In genomic region chr12:121932914-121933521, GRCh38 we compare ENCODE assay signal across 16 cellular contexts. TPM values are rescaled to one million over a fixed set of nuclear protein-coding genes. Genes with fewer than 3 reads are reported as not detected.
DNase-seq lines count a peak whose midpoint lies in the region; ATAC-seq and TF ChIP-seq lines count a peak whose summit lies in the region.
"Had no signal": no experiment of that assay in that cellular context is flagged by ENCODE, and none has a peak within 500 bp of the region (broad histone marks: within the 10 kb centered on the region; RNA-seq: fewer than 3 reads in every experiment).

No MANE protein-coding gene starts in this region.

- H3K4me3 Mint-ChIP-seq in endodermal cell (peak overlapping the region; percentile 0), neural crest cell (no peak overlapping the region)
- H3K4me3 Mint-ChIP-seq in effector memory CD8-positive, alpha-beta T cell, result no peak overlapping the region
- H3K4me3 Mint-ChIP-seq: CD4-positive, alpha-beta T cell had no signal

- TF ChIP-seq RAD21 in SK-N-SH (IDR thresholded peaks at IDR 0.05; ENCODE audit: low read length), result no peak

- peaks cover 12% of the 10 kb centered on the region for H3K4me1 ChIP-seq in HUES48 (ENCODE audit: control insufficient read depth, insufficient read depth, low read length)
- H3K4me1 ChIP-seq in endodermal cell (ENCODE audit: control insufficient read depth, insufficient read depth, low read length), result no peaks in the 10 kb centered on the region
- peaks cover 0 to 1% of the 10 kb centered on the region in 2 experiments; a peak in 2 of 4 replicates for H3K4me1 ChIP-seq in SK-N-SH (ENCODE audit: control insufficient read depth in 1 of 2, insufficient read depth in 2 of 2, low read depth in 1 of 2, low read length in 1 of 2)
- H3K4me1 ChIP-seq: HAP-1 had no signal

- H3K36me3 Mint-ChIP-seq in endodermal cell (ENCODE audit: low read depth) (peaks cover 19% of the 10 kb centered on the region), neural crest cell (ENCODE audit: low read depth) (peaks cover 17% of the 10 kb centered on the region)
- H3K36me3 Mint-ChIP-seq in effector memory CD8-positive, alpha-beta T cell (ENCODE audit: insufficient read depth), result no peaks in the 10 kb centered on the region

- CTCF ChIA-PET in SK-N-SH (lab: Yijun Ruan, JAX), result interaction anchor here (1.5 kb wide), 1 partner anchor 250 kb away, joined by 4 read pairs; no protein-coding TSS in a partner anchor

- no peak for ATAC-seq in effector memory CD8-positive, alpha-beta T cell (replicated peaks)
- ATAC-seq: Right ventricle myocardium inferior had no signal

- no peaks in the 10 kb centered on the region for H3K9me3 ChIP-seq in HUES48 (ENCODE audit: control insufficient read depth, insufficient read depth, low read length)
- peaks cover 8% of the 10 kb centered on the region for H3K9me3 ChIP-seq in endodermal cell (ENCODE audit: control insufficient read depth, low read length)
- H3K9me3 ChIP-seq in SK-N-SH, result no peaks in the 10 kb centered on the region
- H3K9me3 ChIP-seq: HAP-1 had no signal

- peak overlapping the region; percentile 53 for H3K27ac ChIP-seq in HUES48 (ENCODE audit: low read depth, low read length)
- no peak overlapping the region for H3K27ac ChIP-seq in endodermal cell (ENCODE audit: low read depth, low read length)
- no peak overlapping the region for H3K27ac ChIP-seq in SK-N-SH (ENCODE audit: low read depth in 2 of 2, low read length in 1 of 2)
- H3K27ac ChIP-seq: KMS-11 had no signal

- peaks cover 23% of the 10 kb centered on the region for H3K4me1 Mint-ChIP-seq in endodermal cell
- H3K4me1 Mint-ChIP-seq in neural crest cell, result peaks cover 11% of the 10 kb centered on the region
- H3K4me1 Mint-ChIP-seq in effector memory CD8-positive, alpha-beta T cell (ENCODE audit: low read depth in 2 of 2), result peaks cover 0 to 4% of the 10 kb centered on the region in 2 donors

- TF ChIP-seq EP300 in SK-N-SH (IDR thresholded peaks at IDR 0.05; ENCODE audit: borderline replicate concordance in 1 of 2, low read depth in 1 of 2, low read length in 1 of 2), result no peak

- 0 out of 2 replicates have a peak, but pooled peaks cover 3% of the 10 kb centered on the region for H3K36me3 ChIP-seq in HUES48 (ENCODE audit: control insufficient read depth, insufficient read depth, low read length)
- peaks cover 9% of the 10 kb centered on the region for H3K36me3 ChIP-seq in endodermal cell (ENCODE audit: control insufficient read depth, insufficient read depth, low read length)
- peaks cover 0 to 17% of the 10 kb centered on the region in 2 experiments for H3K36me3 ChIP-seq in SK-N-SH (replicated peaks in 1 of 2; ENCODE audit: control insufficient read depth in 1 of 2, insufficient read depth in 2 of 2, low read length in 1 of 2)
- H3K36me3 ChIP-seq: HAP-1 had no signal

- H3K27me3 ChIP-seq in HUES48 (ENCODE audit: control insufficient read depth, insufficient read depth, low read length) (no peaks in the 10 kb centered on the region), endodermal cell (ENCODE audit: control insufficient read depth, insufficient read depth, low read length, poor library complexity, severe bottlenecking) (no peaks in the 10 kb centered on the region), SK-N-SH (ENCODE audit: insufficient read depth) (no peaks in the 10 kb centered on the region)

- H3K79me2 ChIP-seq in SK-N-SH (ENCODE audit: insufficient read depth), result no peaks in the 10 kb centered on the region

- TF ChIP-seq CTCF in endodermal cell (conservative IDR thresholded peaks at IDR 0.05) (no peak), neural crest cell (conservative IDR thresholded peaks at IDR 0.05) (no peak), SK-N-SH (IDR thresholded peaks at IDR 0.05) (no peak)

- H2AFZ ChIP-seq in SK-N-SH (ENCODE audit: low read depth), result no peak overlapping the region

- H3K9ac ChIP-seq in HUES48 (ENCODE audit: low read depth, low read length), result no peak overlapping the region
- peak overlapping the region; percentile 47 for H3K9ac ChIP-seq in endodermal cell (ENCODE audit: extremely low read depth, low read length, poor library complexity, severe bottlenecking)
- H3K9ac ChIP-seq in SK-N-SH, result no peak overlapping the region
- H3K9ac ChIP-seq: KMS-11 had no signal

- H3K27ac Mint-ChIP-seq in endodermal cell (peak overlapping the region; percentile 89), neural crest cell (ENCODE audit: unreplicated experiment) (peak overlapping the region; percentile 23)
- H3K27ac Mint-ChIP-seq in effector memory CD8-positive, alpha-beta T cell, result no peak overlapping the region
- H3K27ac Mint-ChIP-seq: CD4-positive, alpha-beta T cell had no signal

- POLR2A ChIA-PET in SK-N-SH (lab: Yijun Ruan, JAX), result no interaction called here

- H3K4me2 ChIP-seq in SK-N-SH, result no peak overlapping the region
- H3K4me2 ChIP-seq: KMS-11 had no signal

- H3K4me3 ChIP-seq in HUES48 (ENCODE audit: low read depth, low read length) (no peak overlapping the region), endodermal cell (ENCODE audit: low read length) (no peak overlapping the region), SK-N-SH (ENCODE audit: low read depth in 2 of 2, low read length in 1 of 2) (no peak overlapping the region)
- H3K4me3 ChIP-seq: HAP-1 had no signal

- DNase-seq in endodermal cell (no peak), neural crest cell (ENCODE audit: low read depth, low spot score) (no peak), CD1c-positive myeloid dendritic cell (ENCODE audit: extremely low spot score) (no peak), NCI-H524 treated with DMSO at 0.1 percent for 48 hours (lab: John Stamatoyannopoulos, UW) (no peak), SK-N-SH (no peak)
- DNase-seq in effector memory CD8-positive, alpha-beta T cell, result no peak
- DNase-seq: Calu3; CD4-positive, alpha-beta T cell; DMS53; NCI-H1436 treated with DMSO at 0.1 percent for 48 hours; NCI-H2081; NCI-H510A treated with DMSO at 0.1 percent for 48 hours had no signal

- peaks cover 3% of the 10 kb centered on the region for H3F3A ChIP-seq in SK-N-SH (replicated peaks; ENCODE audit: insufficient read depth)

- H4K20me1 ChIP-seq in SK-N-SH (ENCODE audit: insufficient read depth), result no peaks in the 10 kb centered on the region

- WGBS in endodermal cell (ENCODE audit: insufficient coverage in 1 of 2, insufficient read length in 1 of 2), 2 experiments, result 97 to 100% methylated on average over 2 to 4 of the region's 4 CpGs
- WGBS in SK-N-SH (ENCODE audit: low lambda C conversion rate), result 93% methylated on average over 4 of the region's 4 CpGs

- no peaks in the 10 kb centered on the region for H3K27me3 Mint-ChIP-seq in endodermal cell (ENCODE audit: insufficient read depth)
- no peaks in the 10 kb centered on the region for H3K27me3 Mint-ChIP-seq in neural crest cell (ENCODE audit: low read depth)
- peaks cover 0 to 8% of the 10 kb centered on the region in 2 donors for H3K27me3 Mint-ChIP-seq in effector memory CD8-positive, alpha-beta T cell
- H3K27me3 Mint-ChIP-seq: CD4-positive, alpha-beta T cell had no signal

- H3K9me2 ChIP-seq in SK-N-SH, result no peaks in the 10 kb centered on the region

- H3K9me3 Mint-ChIP-seq in endodermal cell (peaks cover 4% of the 10 kb centered on the region), neural crest cell (no peaks in the 10 kb centered on the region)
- H3K9me3 Mint-ChIP-seq in effector memory CD8-positive, alpha-beta T cell, result no peaks in the 10 kb centered on the region
- H3K9me3 Mint-ChIP-seq: CD4-positive, alpha-beta T cell had no signal

TF ChIP-seq in SK-N-SH, 30 proteins besides CTCF, POLR2A, EP300 and RAD21 (continues in another document):
- TF ChIP-seq FOXJ3 (CRISPR knock-in tag; IDR thresholded peaks at IDR 0.05) (no peak), USF2 (IDR thresholded peaks at IDR 0.05; ENCODE audit: borderline replicate concordance, low read depth, low read length) (no peak), FOSL2 (IDR thresholded peaks at IDR 0.05; ENCODE audit: borderline replicate concordance, low read depth) (no peak), TCF12 (IDR thresholded peaks at IDR 0.05) (no peak), SIN3A (IDR thresholded peaks at IDR 0.05; ENCODE audit: borderline replicate concordance, low read depth, low read length) (no peak)
- TF ChIP-seq, protein P1, sequence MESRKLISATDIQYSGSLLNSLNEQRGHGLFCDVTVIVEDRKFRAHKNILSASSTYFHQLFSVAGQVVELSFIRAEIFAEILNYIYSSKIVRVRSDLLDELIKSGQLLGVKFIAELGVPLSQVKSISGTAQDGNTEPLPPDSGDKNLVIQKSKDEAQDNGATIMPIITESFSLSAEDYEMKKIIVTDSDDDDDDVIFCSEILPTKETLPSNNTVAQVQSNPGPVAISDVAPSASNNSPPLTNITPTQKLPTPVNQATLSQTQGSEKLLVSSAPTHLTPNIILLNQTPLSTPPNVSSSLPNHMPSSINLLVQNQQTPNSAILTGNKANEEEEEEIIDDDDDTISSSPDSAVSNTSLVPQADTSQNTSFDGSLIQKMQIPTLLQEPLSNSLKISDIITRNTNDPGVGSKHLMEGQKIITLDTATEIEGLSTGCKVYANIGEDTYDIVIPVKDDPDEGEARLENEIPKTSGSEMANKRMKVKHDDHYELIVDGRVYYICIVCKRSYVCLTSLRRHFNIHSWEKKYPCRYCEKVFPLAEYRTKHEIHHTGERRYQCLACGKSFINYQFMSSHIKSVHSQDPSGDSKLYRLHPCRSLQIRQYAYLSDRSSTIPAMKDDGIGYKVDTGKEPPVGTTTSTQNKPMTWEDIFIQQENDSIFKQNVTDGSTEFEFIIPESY (IDR thresholded peaks at IDR 0.05; ENCODE audit: borderline replicate concordance, low read depth), result no peak

RNA-seq across cellular contexts. Expression of gene CFAP251, which starts 14.6 kb away (rescaled TPM):
- total RNA-seq in endodermal cell (10 to 100 TPM in 1 of 2 donors, 1 to 10 TPM in 1; 3.4 to 11.2 TPM), neural crest cell (1.6 and 2.0 TPM in 2 replicates)
- polyA plus RNA-seq in endodermal cell (2013, experiment 1 of 2), result 2.8 TPM
- 2.8 TPM for polyA plus RNA-seq in endodermal cell (2013, experiment 2 of 2)
- polyA plus RNA-seq in SK-N-SH (2012; rRNA removed), result 5.7 and 8.0 TPM in 2 replicates
- polyA plus RNA-seq in SK-N-SH (2012; cell fraction: cytosol; rRNA removed), result 5.4 and 6.0 TPM in 2 replicates
- 10.7 and 15.5 TPM in 2 replicates for polyA plus RNA-seq in SK-N-SH (2012; cell fraction: nucleus; rRNA removed)

RNA-seq across cellular contexts. Expression of gene PSMD9, which starts 44.4 kb away (rescaled TPM):
- total RNA-seq in endodermal cell (10 to 100 TPM; 41.4 to 50.9 TPM), neural crest cell (46.3 and 47.4 TPM in 2 replicates)
- 52.0 TPM for polyA plus RNA-seq in endodermal cell (2013, experiment 1 of 2)
- 53.1 TPM for polyA plus RNA-seq in endodermal cell (2013, experiment 2 of 2)
- polyA plus RNA-seq in SK-N-SH (2012; rRNA removed), result 227 and 234 TPM in 2 replicates
- polyA plus RNA-seq in SK-N-SH (2012; cell fraction: cytosol; rRNA removed), result 116 and 197 TPM in 2 replicates
- 101 and 104 TPM in 2 replicates for polyA plus RNA-seq in SK-N-SH (2012; cell fraction: nucleus; rRNA removed)

Comparison
In these comparisons a context has a peak if more than half of its experiments do, and no peak if none do; other contexts are left out.
1. H3K27ac Mint-ChIP-seq: peak in endodermal cell (single experiment) and neural crest cell (single experiment); none in effector memory CD8-positive, alpha-beta T cell (0 of 2).